8 cellular contexts compared by ENCODE assay signal in the genomic region with DNA sequence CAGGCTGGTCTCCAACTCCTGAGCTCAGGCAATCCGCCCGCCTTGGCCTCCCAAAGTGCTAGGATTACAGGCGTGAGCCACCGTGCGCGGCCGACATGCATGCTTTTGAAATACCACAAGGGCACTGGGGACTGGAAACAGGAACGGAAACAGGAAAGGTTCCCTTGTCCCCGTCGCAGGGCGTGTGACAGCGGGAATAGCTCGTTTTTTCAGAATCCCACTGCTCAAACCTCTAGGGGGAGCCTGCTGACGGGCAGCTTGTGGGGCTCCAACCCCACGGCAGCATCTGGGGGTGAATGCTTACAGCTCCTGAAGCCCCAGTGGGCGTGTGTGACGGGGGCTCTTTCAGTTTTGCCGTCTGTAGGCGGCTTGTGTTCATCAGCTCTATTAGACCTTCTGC. TPM values are rescaled to one million over a fixed set of nuclear protein-coding genes. Genes with fewer than 3 reads are reported as not detected.
DNase-seq lines count a peak whose midpoint lies in the region; ATAC-seq and TF ChIP-seq lines count a peak whose summit lies in the region.
"Had no signal": no experiment of that assay in that cellular context is flagged by ENCODE, and none has a peak within 500 bp of the region (broad histone marks: within the 10 kb centered on the region; RNA-seq: fewer than 3 reads in every experiment).

No MANE protein-coding gene starts in this region.

- TF ChIP-seq CTCF in HFFc6 (IDR thresholded peaks at IDR 0.05): peak; percentile 67
- peak; percentile 46 for TF ChIP-seq CTCF in WERI-Rb-1 (IDR thresholded peaks at IDR 0.05; ENCODE audit: low read depth, low read length)

- no peak overlapping the region for H3K4me3 Mint-ChIP-seq in HFFc6

- in situ Hi-C loops in G401 (cut with HindIII; ENCODE audit: low sequenced_read_pairs): no loop called here

- H3K4me3 ChIP-seq in WERI-Rb-1 (ENCODE audit: low read depth, low read length): no peak overlapping the region

- H3K9me3 ChIP-seq in WERI-Rb-1 (ENCODE audit: severe bottlenecking): no peaks in the 10 kb centered on the region

- DNase-seq in HFFc6: no peak
- DNase-seq in WERI-Rb-1: peak; percentile 18
- peak; percentile 83 for DNase-seq in ecto neural progenitor cell (ENCODE audit: low spot score)
- peak; percentile 63 for DNase-seq in sciatic nerve (ENCODE audit: low spot score)
- DNase-seq in G401 (ENCODE audit: low spot score): no peak
- DNase-seq in left colon: no peak

- H3K9me3 Mint-ChIP-seq in HFFc6: no peaks in the 10 kb centered on the region

- no peaks in the 10 kb centered on the region for H3K36me3 ChIP-seq in WERI-Rb-1

- ATAC-seq in sciatic nerve: no peak
- ATAC-seq in HG02763 (IDR thresholded peaks at IDR 0.05; ENCODE audit: unreplicated experiment): no peak
- no peak for ATAC-seq in left colon

- no peak overlapping the region for H3K27ac ChIP-seq in WERI-Rb-1

- peaks cover 34% of the 10 kb centered on the region for H3K27me3 Mint-ChIP-seq in HFFc6 (ENCODE audit: insufficient read depth)

- H3K27ac Mint-ChIP-seq in HFFc6: no peak overlapping the region

- H3K36me3 Mint-ChIP-seq in HFFc6 (ENCODE audit: low read depth): no peaks in the 10 kb centered on the region

- intact Hi-C loops in sciatic nerve (cut with DNase I) (no loop called here), left colon (cut with DNase I, micrococcal nuclease) (no loop called here)

- H3K27me3 ChIP-seq in WERI-Rb-1 (ENCODE audit: insufficient read depth, low read depth, severe bottlenecking): no peaks in the 10 kb centered on the region

- H3K4me1 Mint-ChIP-seq in HFFc6 (ENCODE audit: low read depth): no peaks in the 10 kb centered on the region; the same call in 1 of the 2 replicates

RNA-seq across cellular contexts. Expression of gene ASGR2, which starts 18.8 kb away (rescaled TPM):
- not detected for total RNA-seq in HFFc6 (2021; fragmentation: NEBNext Ultra II Directional; extraction: Animal tissue kit (Norgen Biotek cat#: 25700))
- total RNA-seq in sciatic nerve: 1.1 TPM
- not detected in 2 replicates for total RNA-seq in G401 (2014; rRNA removed; shearing (Covaris generic))
- total RNA-seq in left colon: under 1 TPM in 1 of 2 donors, not detected in 1; 0.25 TPM
- total RNA-seq: activated CD8-positive, alpha-beta memory T cell treated with anti-CD3 and anti-CD28 coated beads for 36 hours had no signal

RNA-seq across cellular contexts. Expression of gene ASGR1, which starts 45.7 kb away (rescaled TPM):
- total RNA-seq in HFFc6 (2021; fragmentation: NEBNext Ultra II Directional; extraction: Animal tissue kit (Norgen Biotek cat#: 25700)): 1 to 10 TPM in 2 of 6 experiments, under 1 TPM in 4; 0.71 to 1.4 (median 0.83) TPM
- 2.3 TPM for total RNA-seq in sciatic nerve
- total RNA-seq in G401 (2014; rRNA removed; shearing (Covaris generic)): 3.3 and 7.1 TPM in 2 replicates
- total RNA-seq in left colon: under 1 TPM; 0.37 to 0.42 TPM

RNA-seq across cellular contexts. Expression of gene CLEC10A, which starts 53.4 kb away (rescaled TPM):
- not detected for total RNA-seq in HFFc6 (2021; fragmentation: NEBNext Ultra II Directional; extraction: Animal tissue kit (Norgen Biotek cat#: 25700))
- total RNA-seq in sciatic nerve (14.7 TPM), left colon (1 to 10 TPM; 4.2 to 7.6 TPM)
- total RNA-seq in G401 (2014; rRNA removed; shearing (Covaris generic)): not detected in 2 replicates
- total RNA-seq: activated CD8-positive, alpha-beta memory T cell treated with anti-CD3 and anti-CD28 coated beads for 36 hours had no signal

Comparison
In these comparisons a context has a peak if more than half of its experiments do, and no peak if none do; other contexts are left out.
1. DNase-seq: peak in WERI-Rb-1 (single experiment), ecto neural progenitor cell (single experiment) and sciatic nerve (single experiment); none in HFFc6 (single experiment), G401 (single experiment) and left colon (0 of 2).